ENCODE assay signal across 29 cellular contexts in the genomic region with DNA sequence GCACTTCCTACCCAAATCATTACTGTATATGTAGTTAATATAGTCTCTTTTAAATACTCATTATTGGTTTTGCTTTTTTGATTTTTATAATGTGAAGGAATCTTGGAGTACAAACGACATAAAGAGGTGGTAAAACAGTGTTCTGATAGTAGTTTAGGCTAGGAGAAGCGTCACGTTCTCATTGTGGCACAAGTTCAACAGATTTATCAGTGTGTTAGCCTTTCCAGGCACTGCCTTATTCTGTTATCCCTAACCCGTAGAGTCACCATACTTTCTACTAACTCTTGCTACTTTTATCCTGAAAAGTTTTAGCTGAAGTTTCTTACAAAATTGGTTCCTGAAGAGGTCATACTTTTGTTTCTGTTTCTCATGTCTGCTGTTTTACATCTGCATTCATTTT.
"Had no signal": no experiment of that assay in that cellular context is flagged by ENCODE, and none has a peak within 500 bp of the region (broad histone marks: within the 10 kb centered on the region; RNA-seq: fewer than 3 reads in every experiment).

No MANE protein-coding gene starts in this region.

- H3K4me1 Mint-ChIP-seq: activated CD4-positive, alpha-beta memory T cell treated with anti-CD3 and anti-CD28 coated beads, Interleukin-2, amount 10 ng/mL, durations not matched to agents 7 days and 5 days; activated CD4-positive, alpha-beta T cell treated with anti-CD3 and anti-CD28 coated beads, Interleukin-2, amount 10 ng/mL, durations not matched to agents 7 days and 5 days; activated naive CD4-positive, alpha-beta T cell treated with anti-CD3 and anti-CD28 coated beads, Interleukin-2, amount 10 ng/mL, durations not matched to agents 7 days and 5 days; brain had no signal

- H3K27ac Mint-ChIP-seq: activated CD4-positive, alpha-beta memory T cell treated with anti-CD3 and anti-CD28 coated beads, Interleukin-2, amount 10 ng/mL, durations not matched to agents 7 days and 5 days; activated naive CD4-positive, alpha-beta T cell treated with anti-CD3 and anti-CD28 coated beads, Interleukin-2, amount 10 ng/mL, durations not matched to agents 7 days and 5 days; activated naive CD8-positive, alpha-beta T cell treated with anti-CD3 and anti-CD28 coated beads, Interleukin-2, amount 10 ng/mL, durations not matched to agents 7 days and 5 days; activated T-cell treated with anti-CD3 and anti-CD28 coated beads, Interleukin-2, amount 50 U/mL, for 24 hours; brain; dendritic cell treated with granulocyte-macrophage colony-stimulating factor and Interleukin-4, amounts not matched to agents 40 ng/mL and 50 ng/mL, for 4 days; endodermal cell had no signal

- DNase-seq: activated CD4-positive, alpha-beta memory T cell treated with anti-CD3 and anti-CD28 coated beads, Interleukin-2, amount 10 ng/mL, durations not matched to agents 7 days and 5 days; activated CD4-positive, alpha-beta T cell treated with anti-CD3 and anti-CD28 coated beads for 1 hour; activated CD4-positive, alpha-beta T cell treated with anti-CD3 and anti-CD28 coated beads for 4 hours; activated CD4-positive, alpha-beta T cell treated with anti-CD3 and anti-CD28 coated beads, Interleukin-2, amount 10 ng/mL, durations not matched to agents 7 days and 5 days; activated CD4-positive, alpha-beta T cell treated with anti-CD3 and anti-CD28 coated beads, Interleukin-2, amount 50 U/mL, for 4 hours; activated CD8-positive, alpha-beta memory T cell treated with anti-CD3 and anti-CD28 coated beads, Interleukin-2, amount 50 U/mL, for 48 hours; activated gamma-delta T cell; activated naive CD4-positive, alpha-beta T cell; activated naive CD4-positive, alpha-beta T cell treated with anti-CD3 and anti-CD28 coated beads, Interleukin-2, amount 10 ng/mL, durations not matched to agents 7 days and 5 days; activated naive CD8-positive, alpha-beta T cell treated with anti-CD3 and anti-CD28 coated beads, Interleukin-2, amount 10 ng/mL, durations not matched to agents 7 days and 5 days; activated T-cell treated with anti-CD3 and anti-CD28 coated beads for 4 hours; activated T-cell treated with anti-CD3 and anti-CD28 coated beads, Interleukin-2, amount 50 U/mL, for 24 hours; activated T-cell treated with anti-CD3 and anti-CD28 coated beads, Interleukin-2, amount 50 U/mL, for 72 hours; dorsolateral prefrontal cortex; effector memory CD4-positive, alpha-beta T cell; endodermal cell; foreskin fibroblast; head of caudate nucleus; T-helper 1 cell; T-helper 2 cell had no signal

- H3K4me3 ChIP-seq: ascending aorta, breast epithelium, cardiac muscle cell, coronary artery, dorsolateral prefrontal cortex had no signal

- H3K9me3 Mint-ChIP-seq: activated CD4-positive, alpha-beta memory T cell treated with anti-CD3 and anti-CD28 coated beads, Interleukin-2, amount 10 ng/mL, durations not matched to agents 7 days and 5 days; activated CD4-positive, alpha-beta T cell treated with anti-CD3 and anti-CD28 coated beads, Interleukin-2, amount 10 ng/mL, durations not matched to agents 7 days and 5 days; activated naive CD4-positive, alpha-beta T cell treated with anti-CD3 and anti-CD28 coated beads, Interleukin-2, amount 10 ng/mL, durations not matched to agents 7 days and 5 days; activated naive CD4-positive, alpha-beta T cell treated with anti-CD3 and anti-CD28 coated beads, Interleukin-2, amount 50 U/mL, for 72 hours; activated naive CD8-positive, alpha-beta T cell treated with anti-CD3 and anti-CD28 coated beads, Interleukin-2, amount 10 ng/mL, durations not matched to agents 7 days and 5 days; activated T-cell treated with anti-CD3 and anti-CD28 coated beads, Interleukin-2, amount 50 U/mL, for 24 hours; activated T-cell treated with anti-CD3 and anti-CD28 coated beads, Interleukin-2, amount 50 U/mL, for 72 hours; central memory CD8-positive, alpha-beta T cell; dendritic cell treated with granulocyte-macrophage colony-stimulating factor and Interleukin-4, amounts not matched to agents 40 ng/mL and 50 ng/mL, for 4 days; endodermal cell had no signal

- H3K27me3 Mint-ChIP-seq: activated CD4-positive, alpha-beta memory T cell treated with anti-CD3 and anti-CD28 coated beads, Interleukin-2, amount 10 ng/mL, durations not matched to agents 7 days and 5 days; activated CD4-positive, alpha-beta T cell treated with anti-CD3 and anti-CD28 coated beads, Interleukin-2, amount 10 ng/mL, durations not matched to agents 7 days and 5 days; activated naive CD4-positive, alpha-beta T cell treated with anti-CD3 and anti-CD28 coated beads, Interleukin-2, amount 10 ng/mL, durations not matched to agents 7 days and 5 days; activated naive CD8-positive, alpha-beta T cell treated with anti-CD3 and anti-CD28 coated beads, Interleukin-2, amount 10 ng/mL, durations not matched to agents 7 days and 5 days; activated T-cell treated with anti-CD3 and anti-CD28 coated beads, Interleukin-2, amount 50 U/mL, for 24 hours; brain; central memory CD8-positive, alpha-beta T cell; dendritic cell treated with granulocyte-macrophage colony-stimulating factor and Interleukin-4, amounts not matched to agents 40 ng/mL and 50 ng/mL, for 4 days had no signal

- H3K36me3 ChIP-seq: ascending aorta, breast epithelium, cardiac muscle cell had no signal

- H3K9me3 ChIP-seq: ascending aorta, breast epithelium had no signal

- ATAC-seq: activated naive CD4-positive, alpha-beta T cell treated with anti-CD3 and anti-CD28 coated beads, Interleukin-2, amount 50 U/mL, for 72 hours; activated T-cell treated with anti-CD3 and anti-CD28 coated beads, Interleukin-2, amount 50 U/mL, for 72 hours; esophagus mucosa had no signal

- H3K27ac ChIP-seq: ascending aorta, breast epithelium, cardiac muscle cell, coronary artery, dorsolateral prefrontal cortex had no signal

- H3K4me3 Mint-ChIP-seq: activated CD4-positive, alpha-beta memory T cell treated with anti-CD3 and anti-CD28 coated beads, Interleukin-2, amount 10 ng/mL, durations not matched to agents 7 days and 5 days; activated CD4-positive, alpha-beta T cell treated with anti-CD3 and anti-CD28 coated beads, Interleukin-2, amount 10 ng/mL, durations not matched to agents 7 days and 5 days; activated naive CD4-positive, alpha-beta T cell treated with anti-CD3 and anti-CD28 coated beads, Interleukin-2, amount 10 ng/mL, durations not matched to agents 7 days and 5 days; activated naive CD8-positive, alpha-beta T cell treated with anti-CD3 and anti-CD28 coated beads, Interleukin-2, amount 10 ng/mL, durations not matched to agents 7 days and 5 days; activated T-cell treated with anti-CD3 and anti-CD28 coated beads, Interleukin-2, amount 50 U/mL, for 24 hours; activated T-cell treated with anti-CD3 and anti-CD28 coated beads, Interleukin-2, amount 50 U/mL, for 72 hours; brain; central memory CD8-positive, alpha-beta T cell; dendritic cell treated with granulocyte-macrophage colony-stimulating factor and Interleukin-4, amounts not matched to agents 40 ng/mL and 50 ng/mL, for 4 days; endodermal cell had no signal

- H3K27me3 ChIP-seq: ascending aorta, breast epithelium, cardiac muscle cell, dorsolateral prefrontal cortex had no signal

- H3K4me1 ChIP-seq: ascending aorta, breast epithelium had no signal
